In the genomic region with DNA sequence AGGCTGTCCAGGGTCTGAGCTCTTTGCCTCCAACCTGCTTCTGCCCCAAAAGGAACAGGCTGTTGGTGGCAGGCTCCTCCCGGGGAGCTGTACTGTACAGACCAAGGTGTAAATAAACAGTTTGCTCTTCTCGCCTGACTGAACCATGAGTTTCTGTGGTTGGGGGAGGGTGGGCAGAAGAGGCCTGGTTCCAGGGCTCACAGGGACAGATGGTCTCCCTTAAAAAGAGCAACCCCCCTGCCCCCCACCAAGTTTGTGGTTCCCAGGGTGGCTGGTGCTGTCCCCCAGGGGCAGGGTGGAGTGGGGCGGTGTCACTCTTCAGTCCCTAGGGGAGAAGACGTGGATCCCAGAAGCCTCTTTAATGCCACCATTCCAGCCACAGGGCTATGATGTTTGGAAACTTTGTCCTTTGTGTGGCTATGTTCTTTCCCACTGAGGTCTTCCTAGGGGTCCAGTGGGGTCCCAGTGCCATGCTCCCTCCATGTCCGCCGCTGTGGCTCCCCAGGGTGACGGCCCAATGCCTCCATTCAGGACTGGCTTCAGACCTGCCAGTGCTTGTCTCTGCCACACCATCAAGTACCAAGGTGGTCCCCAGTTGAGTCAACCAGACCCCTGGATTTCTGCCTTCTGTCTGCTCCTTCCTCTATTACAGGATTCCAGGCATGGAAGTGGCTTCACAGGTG, we compare ENCODE assay signal across 12 cellular contexts.
A peak's percentile ranks its signal among the peaks of the same experiment; 100 is the strongest.
DNase-seq lines count a peak whose midpoint lies in the region; ATAC-seq and TF ChIP-seq lines count a peak whose summit lies in the region.
"Had no signal": no experiment of that assay in that cellular context is flagged by ENCODE, and none has a peak within 500 bp of the region (broad histone marks: within the 10 kb centered on the region; RNA-seq: fewer than 3 reads in every experiment).

No MANE protein-coding gene starts in this region.

- H2BK5ac ChIP-seq in neuronal stem cell (ENCODE audit: low read length): no peak overlapping the region
- no peak overlapping the region for H2BK5ac ChIP-seq in mesendoderm (ENCODE audit: low read length)

- H4K91ac ChIP-seq in neuronal stem cell (ENCODE audit: low read depth, low read length, poor library complexity): no peak overlapping the region

- H3K4ac ChIP-seq in neuronal stem cell (ENCODE audit: low read length) (no peak overlapping the region), mesendoderm (ENCODE audit: low read depth, low read length) (no peak overlapping the region)

- no peak overlapping the region for H2BK15ac ChIP-seq in neuronal stem cell (ENCODE audit: low read length)
- no peak overlapping the region for H2BK15ac ChIP-seq in mesendoderm (replicated peaks; ENCODE audit: low read depth)

- WGBS in neuronal stem cell (ENCODE audit: extremely low coverage in 2 of 2, insufficient read length in 2 of 2, insufficient replicate concordance in 1 of 2), 2 donors: no CpG with 5 or more reads among the region's 7 CpGs
- no CpG with 5 or more reads among the region's 7 CpGs for WGBS in mesendoderm (ENCODE audit: extremely low coverage, insufficient coverage, low lambda C conversion rate)

- DNase-seq in NAMALWA (ENCODE audit: low spot score): peak; percentile 80
- DNase-seq in neuronal stem cell (ENCODE audit: low spot score): no peak
- no peak for DNase-seq in T-helper 2 cell
- DNase-seq in NCI-H345 treated with DMSO at 0.1 percent for 48 hours (lab: John Stamatoyannopoulos, UW; ENCODE audit: unreplicated experiment): no peak
- DNase-seq in mesendoderm: no peak
- no peak for DNase-seq in amygdala (lab: John Stamatoyannopoulos, UW)
- DNase-seq: effector CD8-positive, alpha-beta T cell; GF-D8; NCI-H2081 treated with DMSO at 0.1 percent for 48 hours; psoas muscle had no signal

- no peak overlapping the region for H3K56ac ChIP-seq in mesendoderm (ENCODE audit: low read length)

- H3K9ac ChIP-seq in neuronal stem cell (ENCODE audit: low read depth, low read length, poor library complexity): no peak overlapping the region
- H3K9ac ChIP-seq in mesendoderm (ENCODE audit: low read length): no peak overlapping the region

- H2BK12ac ChIP-seq in neuronal stem cell (ENCODE audit: low read length): no peak overlapping the region

- no peak overlapping the region for H4K5ac ChIP-seq in mesendoderm (ENCODE audit: low read length)

- H3K4me2 ChIP-seq in neuronal stem cell (ENCODE audit: insufficient read depth, low read length, poor library complexity, severe bottlenecking): no peak overlapping the region
- H3K4me2 ChIP-seq in mesendoderm (ENCODE audit: low read length): no peak overlapping the region

- H3K14ac ChIP-seq in neuronal stem cell (ENCODE audit: low read length): no peak overlapping the region

- H3K79me2 ChIP-seq in mesendoderm (ENCODE audit: control insufficient read depth, insufficient read depth, low read length): no peaks in the 10 kb centered on the region

- H3K36me3 ChIP-seq in HEK293 (ENCODE audit: control insufficient read depth in 2 of 2, insufficient read depth in 1 of 2, low read length in 2 of 2) (no peaks in the 10 kb centered on the region), neuronal stem cell (replicated peaks in 1 of 2; ENCODE audit: control insufficient read depth in 2 of 2, insufficient read depth in 2 of 2, low read length in 2 of 2) (no peaks in the 10 kb centered on the region), mesendoderm (ENCODE audit: control insufficient read depth, insufficient read depth, low read length) (no peaks in the 10 kb centered on the region)

- H3K18ac ChIP-seq in neuronal stem cell (ENCODE audit: low read length) (no peak overlapping the region), mesendoderm (ENCODE audit: low read length) (no peak overlapping the region)

- no peak overlapping the region for H2AFZ ChIP-seq in neuronal stem cell (ENCODE audit: low read length)

- H3K9me3 ChIP-seq in HEK293 (ENCODE audit: control insufficient read depth, insufficient read depth, low read depth, low read length) (no peaks in the 10 kb centered on the region), neuronal stem cell (replicated peaks in 1 of 2; ENCODE audit: control insufficient read depth in 2 of 2, insufficient read depth in 1 of 2, low read depth in 1 of 2, low read length in 2 of 2) (peaks cover 0 to 4% of the 10 kb centered on the region in 2 donors)
- H3K9me3 ChIP-seq: psoas muscle had no signal

- CTCF ChIA-PET in HEK293 (lab: Yijun Ruan, JAX): interaction anchor here (0.7 to 1.6 kb wide), 3 partner anchors 9 to 363 kb away, joined by 3 to 7 read pairs (median 3); a partner anchor contains a TSS

- H3K27ac ChIP-seq in HEK293 (ENCODE audit: extremely low read depth, low read depth, low read length) (0 out of 2 replicates have a peak overlapping the region, but pooled peaks have one; percentile 2), neuronal stem cell (replicated peaks; ENCODE audit: low read length) (no peak overlapping the region), mesendoderm (ENCODE audit: low read depth, low read length) (no peak overlapping the region)
- H3K27ac ChIP-seq: psoas muscle had no signal

- H4K8ac ChIP-seq in neuronal stem cell (ENCODE audit: low read depth, low read length) (no peak overlapping the region), mesendoderm (ENCODE audit: low read depth, low read length) (no peak overlapping the region)

- H3K79me1 ChIP-seq in neuronal stem cell (ENCODE audit: low read depth, low read length): no peaks in the 10 kb centered on the region
- H3K79me1 ChIP-seq in mesendoderm (ENCODE audit: low read length): no peaks in the 10 kb centered on the region

- H3K4me3 ChIP-seq in HEK293 (ENCODE audit: low read depth, low read length) (no peak overlapping the region), neuronal stem cell (ENCODE audit: low read length in 2 of 2) (no peak overlapping the region), mesendoderm (ENCODE audit: low read length) (no peak overlapping the region)
- H3K4me3 ChIP-seq: psoas muscle had no signal

- POLR2A ChIA-PET in HEK293 (lab: Yijun Ruan, JAX): interaction anchor here (0.6 kb wide), 1 partner anchor 9 kb away, joined by 4 read pairs; no protein-coding TSS in a partner anchor

- TF ChIP-seq CTCF in HEK293 (tag by site-specific recombination; IDR thresholded peaks at IDR 0.05): no peak

- peak; percentile 43 for ATAC-seq in GM18867 (IDR thresholded peaks at IDR 0.05; ENCODE audit: unreplicated experiment)
- ATAC-seq: psoas muscle had no signal

- H3K23ac ChIP-seq in neuronal stem cell (ENCODE audit: low read depth, low read length, poor library complexity): peak overlapping the region; percentile 58
- no peak overlapping the region for H3K23ac ChIP-seq in mesendoderm (ENCODE audit: low read length)

- no peaks in the 10 kb centered on the region for H3K27me3 ChIP-seq in neuronal stem cell (ENCODE audit: control insufficient read depth in 3 of 3, insufficient read depth in 3 of 3, low read depth in 1 of 3, low read length in 3 of 3)
- H3K27me3 ChIP-seq in mesendoderm (ENCODE audit: insufficient read depth, low read length, poor library complexity): no peaks in the 10 kb centered on the region

- H2BK120ac ChIP-seq in neuronal stem cell (ENCODE audit: low read depth, low read length) (no peak overlapping the region), mesendoderm (ENCODE audit: low read depth, low read length) (no peak overlapping the region)

- peaks cover 14% of the 10 kb centered on the region for H3K4me1 ChIP-seq in HEK293 (ENCODE audit: control insufficient read depth, insufficient read depth, low read length)
- peaks cover 4 to 6% of the 10 kb centered on the region in 2 donors for H3K4me1 ChIP-seq in neuronal stem cell (ENCODE audit: control insufficient read depth in 2 of 2, insufficient read depth in 1 of 2, low read depth in 1 of 2, low read length in 2 of 2)
- H3K4me1 ChIP-seq in mesendoderm (ENCODE audit: control insufficient read depth, low read depth, low read length): no peaks in the 10 kb centered on the region
- H3K4me1 ChIP-seq: psoas muscle had no signal

- no peak overlapping the region for H2AK5ac ChIP-seq in neuronal stem cell (ENCODE audit: low read depth, low read length)
- no peak overlapping the region for H2AK5ac ChIP-seq in mesendoderm (ENCODE audit: low read length)

TF ChIP-seq in HEK293, 187 proteins besides CTCF, POLR2A, EP300 and RAD21:
- TF ChIP-seq, protein P1, sequence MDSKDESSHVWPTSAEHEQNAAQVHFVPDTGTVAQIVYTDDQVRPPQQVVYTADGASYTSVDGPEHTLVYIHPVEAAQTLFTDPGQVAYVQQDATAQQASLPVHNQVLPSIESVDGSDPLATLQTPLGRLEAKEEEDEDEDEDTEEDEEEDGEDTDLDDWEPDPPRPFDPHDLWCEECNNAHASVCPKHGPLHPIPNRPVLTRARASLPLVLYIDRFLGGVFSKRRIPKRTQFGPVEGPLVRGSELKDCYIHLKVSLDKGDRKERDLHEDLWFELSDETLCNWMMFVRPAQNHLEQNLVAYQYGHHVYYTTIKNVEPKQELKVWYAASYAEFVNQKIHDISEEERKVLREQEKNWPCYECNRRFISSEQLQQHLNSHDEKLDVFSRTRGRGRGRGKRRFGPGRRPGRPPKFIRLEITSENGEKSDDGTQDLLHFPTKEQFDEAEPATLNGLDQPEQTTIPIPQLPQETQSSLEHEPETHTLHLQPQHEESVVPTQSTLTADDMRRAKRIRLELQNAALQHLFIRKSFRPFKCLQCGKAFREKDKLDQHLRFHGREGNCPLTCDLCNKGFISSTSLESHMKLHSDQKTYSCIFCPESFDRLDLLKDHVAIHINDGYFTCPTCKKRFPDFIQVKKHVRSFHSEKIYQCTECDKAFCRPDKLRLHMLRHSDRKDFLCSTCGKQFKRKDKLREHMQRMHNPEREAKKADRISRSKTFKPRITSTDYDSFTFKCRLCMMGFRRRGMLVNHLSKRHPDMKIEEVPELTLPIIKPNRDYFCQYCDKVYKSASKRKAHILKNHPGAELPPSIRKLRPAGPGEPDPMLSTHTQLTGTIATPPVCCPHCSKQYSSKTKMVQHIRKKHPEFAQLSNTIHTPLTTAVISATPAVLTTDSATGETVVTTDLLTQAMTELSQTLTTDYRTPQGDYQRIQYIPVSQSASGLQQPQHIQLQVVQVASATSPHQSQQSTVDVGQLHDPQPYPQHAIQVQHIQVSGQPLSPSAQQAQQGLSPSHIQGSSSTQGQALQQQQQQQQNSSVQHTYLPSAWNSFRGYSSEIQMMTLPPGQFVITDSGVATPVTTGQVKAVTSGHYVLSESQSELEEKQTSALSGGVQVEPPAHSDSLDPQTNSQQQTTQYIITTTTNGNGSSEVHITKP (tag by site-specific recombination; IDR thresholded peaks at IDR 0.05): 0 out of 2 replicates have a peak, but pooled peaks have one; percentile 9
- TF ChIP-seq GLIS1 (tag by site-specific recombination; IDR thresholded peaks at IDR 0.05) (peak; percentile 58), SP7 (tag by site-specific recombination; IDR thresholded peaks at IDR 0.05) (no peak)
